In the genomic region with DNA sequence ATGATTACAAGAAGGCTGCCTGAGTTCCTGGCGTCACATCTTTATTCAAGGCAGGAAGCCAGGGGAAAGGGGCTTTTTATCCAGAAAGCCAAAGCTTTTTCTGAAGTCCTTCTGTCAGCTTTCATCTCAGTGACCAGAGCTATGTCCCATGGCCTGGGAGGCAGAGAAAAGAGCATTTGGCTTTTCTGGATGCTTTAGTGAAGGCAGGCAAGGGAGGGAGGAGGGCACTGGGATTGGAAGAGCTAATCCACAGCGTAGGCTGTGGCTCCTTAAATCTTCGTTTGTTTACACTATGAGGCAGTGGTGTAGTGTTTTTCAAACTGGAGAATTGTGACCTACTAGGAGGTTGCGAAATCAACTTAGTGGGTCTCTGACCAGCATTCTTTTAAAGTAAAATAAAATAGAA, we compare ENCODE assay signal across 12 cellular contexts. TPM values are rescaled to one million over a fixed set of nuclear protein-coding genes. Genes with fewer than 3 reads are reported as not detected.
DNase-seq lines count a peak whose midpoint lies in the region; ATAC-seq, FAIRE-seq and TF ChIP-seq lines count a peak whose summit lies in the region.
"Had no signal": no experiment of that assay in that cellular context is flagged by ENCODE, and none has a peak within 500 bp of the region (broad histone marks: within the 10 kb centered on the region; RNA-seq: fewer than 3 reads in every experiment).

No MANE protein-coding gene starts in this region.

- CTCF ChIA-PET in Panc1 (lab: Charles Lee) = no interaction called here

- no peak overlapping the region for H2BK120ac ChIP-seq in trophoblast cell (ENCODE audit: insufficient read depth, low read length, poor library complexity)

- H3K14ac ChIP-seq in trophoblast cell (ENCODE audit: low read length) = no peak overlapping the region

- TF ChIP-seq CTCF in AG09309 (IDR thresholded peaks at IDR 0.05; ENCODE audit: control insufficient read depth, insufficient read depth, low read depth, low read length, missing control alignments) (no peak), Panc1 (IDR thresholded peaks at IDR 0.05) (no peak), fibroblast of mammary gland (conservative IDR thresholded peaks at IDR 0.05; ENCODE audit: control insufficient read depth, insufficient read depth, low read depth, low read length) (no peak), GM20000 (IDR thresholded peaks at IDR 0.05; ENCODE audit: extremely low read depth, missing control alignments) (no peak)

- H3K23ac ChIP-seq in trophoblast cell (ENCODE audit: low read length) = no peak overlapping the region

- no peak overlapping the region for H2AK5ac ChIP-seq in trophoblast cell (ENCODE audit: low read length)

- in situ Hi-C loops in Panc1 (cut with HindIII; ENCODE audit: low pct_unique_long_range_greater_than_20kb, low sequenced_read_pairs) = no loop called here

- peaks cover 42% of the 10 kb centered on the region for H3K4me1 ChIP-seq in Panc1 (ENCODE audit: control insufficient read depth, insufficient read depth, low read length)
- peaks cover 32 to 37% of the 10 kb centered on the region in 2 experiments for H3K4me1 ChIP-seq in trophoblast cell (ENCODE audit: control insufficient read depth in 1 of 2, insufficient read depth in 2 of 2, low read length in 2 of 2)

- intact Hi-C loops in Panc1 (cut with micrococcal nuclease; ENCODE audit: unreplicated experiment) = no loop called here

- H3K36me3 ChIP-seq in Panc1 (ENCODE audit: control insufficient read depth, insufficient read depth, low read length) (no peaks in the 10 kb centered on the region), trophoblast cell (ENCODE audit: control insufficient read depth in 1 of 2, insufficient read depth in 2 of 2, low read length in 2 of 2) (no peaks in the 10 kb centered on the region)

- peak overlapping the region; percentile 1 for H2BK12ac ChIP-seq in trophoblast cell (ENCODE audit: low read length)

- H3K79me1 ChIP-seq in trophoblast cell (ENCODE audit: low read length) = peaks cover 22% of the 10 kb centered on the region

- no CpG with 5 or more reads among the region's 4 CpGs for WGBS in trophoblast cell (ENCODE audit: extremely low coverage, insufficient coverage, insufficient read length)

- POLR2A ChIA-PET in Panc1 (lab: Charles Lee) = no interaction called here

- no peak overlapping the region for H2AFZ ChIP-seq in trophoblast cell (ENCODE audit: insufficient read depth, low read length, poor library complexity)

- no peak overlapping the region for H2BK5ac ChIP-seq in trophoblast cell (ENCODE audit: low read depth, low read length, poor library complexity)

- no peak overlapping the region for H3K4ac ChIP-seq in trophoblast cell (ENCODE audit: low read depth, low read length)

- H3K4me2 ChIP-seq in trophoblast cell (ENCODE audit: low read length) = no peak overlapping the region

- DNase-seq in AG09309 (ENCODE audit: low read depth) (peak; percentile 77), Panc1 (ENCODE audit: low read depth, low spot score) (no peak), fibroblast of mammary gland (ENCODE audit: low read depth) (peak; percentile 93), trophoblast cell (no peak), NCI-H1092 treated with DMSO at 0.1 percent for 48 hours (lab: John Stamatoyannopoulos, UW) (no peak), GM20000 (ENCODE audit: low spot score) (no peak), GM12891 (ENCODE audit: insufficient read length, low spot score) (no peak)
- no peak for DNase-seq in activated CD4-positive, alpha-beta T cell treated with anti-CD3 and anti-CD28 coated beads, Interleukin-2, amount 50 U/mL, for 1 hour
- DNase-seq: activated B cell treated with CpG ODN at 0.5 μM for 24 hours; activated effector memory CD4-positive, alpha-beta T cell treated with Interleukin-2 at 50 U/mL for 16 hours; CD4-positive, CD25-positive, alpha-beta regulatory T cell had no signal

- H3K9me3 ChIP-seq in Panc1 (ENCODE audit: control insufficient read depth, insufficient read depth, low read depth, low read length) = peaks cover 6% of the 10 kb centered on the region; the same call in 1 of the 2 replicates
- H3K9me3 ChIP-seq in trophoblast cell (ENCODE audit: insufficient read depth, low read depth, low read length) = peaks cover 3% of the 10 kb centered on the region

- no peak overlapping the region for H4K91ac ChIP-seq in trophoblast cell (ENCODE audit: low read depth, low read length)

- H4K8ac ChIP-seq in trophoblast cell (ENCODE audit: low read depth, low read length) = no peak overlapping the region

- H3K4me3 ChIP-seq in AG09309 (ENCODE audit: control insufficient read depth, low read depth, low read length) (no peak overlapping the region), Panc1 (ENCODE audit: low read depth in 2 of 2, low read length in 2 of 2) (no peak overlapping the region), fibroblast of mammary gland (ENCODE audit: control insufficient read depth, low read depth, low read length) (no peak overlapping the region), trophoblast cell (ENCODE audit: low read depth, low read length) (no peak overlapping the region)

- H4K12ac ChIP-seq in trophoblast cell (ENCODE audit: low read depth, low read length) = no peak overlapping the region

- H3K79me2 ChIP-seq in trophoblast cell (ENCODE audit: control insufficient read depth, insufficient read depth, low read length, poor library complexity) = peaks cover 3% of the 10 kb centered on the region

- H3K9ac ChIP-seq in trophoblast cell (ENCODE audit: low read length) = no peak overlapping the region

- ATAC-seq in Panc1 = no peak

- no TSS peak for BruUV-seq in Panc1 (replicated peaks; lab: Mats Ljungman, UMichigan)

- FAIRE-seq in GM12891 (lab: Jason Lieb, UNC) = no peak

- H3K27ac ChIP-seq in Panc1 (ENCODE audit: low read length) = peak overlapping the region; percentile 81
- no peak overlapping the region for H3K27ac ChIP-seq in trophoblast cell (ENCODE audit: low read depth, low read length)

- TF ChIP-seq POLR2A in GM12891 (IDR thresholded peaks at IDR 0.05; ENCODE audit: low read depth, low read length) = no peak

- H3K18ac ChIP-seq in trophoblast cell (ENCODE audit: low read length) = no peak overlapping the region

- no peaks in the 10 kb centered on the region for H3K27me3 ChIP-seq in Panc1 (ENCODE audit: control insufficient read depth, insufficient read depth, low read length)
- no peaks in the 10 kb centered on the region for H3K27me3 ChIP-seq in trophoblast cell (ENCODE audit: insufficient read depth, low read length)

TF ChIP-seq in GM12891, 5 proteins besides CTCF, POLR2A, EP300 and RAD21:
- no peak for TF ChIP-seq SPI1 (IDR thresholded peaks at IDR 0.05; ENCODE audit: low read depth, low read length)
- TF ChIP-seq TAF1 (IDR thresholded peaks at IDR 0.05; ENCODE audit: low read depth, low read length) = no peak
- no peak for TF ChIP-seq PAX5 (IDR thresholded peaks at IDR 0.05; ENCODE audit: insufficient read depth, low read length, severe bottlenecking)
- TF ChIP-seq POU2F2 (IDR thresholded peaks at IDR 0.05; ENCODE audit: low read depth, low read length) = no peak
- no peak for TF ChIP-seq POLR2AphosphoS5 (IDR thresholded peaks at IDR 0.05; ENCODE audit: low read depth, low read length)

RNA-seq across cellular contexts. Expression of gene CRYGN, which starts 14.3 kb away (rescaled TPM):
- 0.74 TPM for total RNA-seq in Panc1 (2021; ENCODE audit: unreplicated experiment)
- 0.67 TPM for polyA plus RNA-seq in Panc1 (2012; ENCODE audit: insufficient read length)
- polyA plus RNA-seq in trophoblast cell (2013) = 0.16 and 0.26 TPM in 2 replicates
- not detected for polyA plus RNA-seq in GM12891 (2012; ENCODE audit: low read depth, missing spikeins)
- total RNA-seq: activated B cell treated with CpG ODN at 0.5 μM for 24 hours, epithelial cell of proximal tubule had no signal

RNA-seq across cellular contexts. Expression of gene WDR86, which starts 15.8 kb away (rescaled TPM):
- total RNA-seq in Panc1 (2021; ENCODE audit: unreplicated experiment) = 0.72 TPM
- 1.2 TPM for polyA plus RNA-seq in Panc1 (2012; ENCODE audit: insufficient read length)
- 6.0 and 7.3 TPM in 2 replicates for polyA plus RNA-seq in trophoblast cell (2013)
- polyA plus RNA-seq in GM12891 (2012; ENCODE audit: low read depth, missing spikeins) = 0.23 TPM

Comparison
In these comparisons a context has a peak if more than half of its experiments do, and no peak if none do; other contexts are left out.
1. DNase-seq: peak in AG09309 (single experiment) and fibroblast of mammary gland (single experiment); none in Panc1 (single experiment), trophoblast cell (0 of 2), NCI-H1092 treated with DMSO at 0.1 percent for 48 hours (single experiment), activated CD4-positive, alpha-beta T cell treated with anti-CD3 and anti-CD28 coated beads, Interleukin-2, amount 50 U/mL, for 1 hour (single experiment), GM20000 (single experiment) and GM12891 (single experiment).